In genomic region chr20:54745780-54746179, GRCh38 we compare ENCODE assay signal across 3 cellular contexts.
A peak's percentile ranks its signal among the peaks of the same experiment; 100 is the strongest.
TF ChIP-seq lines count a peak whose summit lies in the region.

No MANE protein-coding gene starts in this region.

TF ChIP-seq in HepG2, 621 proteins besides CTCF, POLR2A, EP300 and RAD21 (continues in another document):
- TF ChIP-seq E2F1 (CRISPR knock-in tag; IDR thresholded peaks at IDR 0.05) (no peak), ZNF639 (CRISPR knock-in tag; conservative IDR thresholded peaks at IDR 0.05) (no peak), ZNF160 (CRISPR knock-in tag; IDR thresholded peaks at IDR 0.05) (no peak), ARNT (IDR thresholded peaks at IDR 0.05) (no peak), HDAC2 (CRISPR knock-in tag; IDR thresholded peaks at IDR 0.05) (no peak), NFE2L2 (IDR thresholded peaks at IDR 0.05; ENCODE audit: low read length) (peak; percentile 83), MXD1 (CRISPR knock-in tag; IDR thresholded peaks at IDR 0.05) (no peak), ZNF326 (CRISPR knock-in tag; IDR thresholded peaks at IDR 0.05; ENCODE audit: borderline replicate concordance) (no peak), ZNF121 (CRISPR knock-in tag; IDR thresholded peaks at IDR 0.05) (no peak), SP1 (IDR thresholded peaks at IDR 0.05) (no peak), SP1 (CRISPR knock-in tag; IDR thresholded peaks at IDR 0.05) (no peak), MAFK (conservative IDR thresholded peaks at IDR 0.05 in 1 of 2, IDR thresholded peaks at IDR 0.05 in 1 of 2; ENCODE audit: low read length in 2 of 2) (peak; percentile 62 to 79)

TF ChIP-seq in IMR-90, 13 proteins besides CTCF, POLR2A, EP300 and RAD21:
- TF ChIP-seq NFE2L2 (IDR thresholded peaks at IDR 0.05; ENCODE audit: low read depth, low read length) (peak; percentile 74), MAZ (IDR thresholded peaks at IDR 0.05; ENCODE audit: borderline replicate concordance, low read depth, low read length) (no peak)

TF ChIP-seq in H1, 55 proteins besides CTCF, POLR2A, EP300 and RAD21:
- peak; percentile 58 for TF ChIP-seq BACH1 (IDR thresholded peaks at IDR 0.05; ENCODE audit: low read length)
- peak; percentile 23; the same call in 1 of the 2 replicates for TF ChIP-seq MAFK (IDR thresholded peaks at IDR 0.05; ENCODE audit: low read depth, low read length)
- no peak for TF ChIP-seq SIRT6 (IDR thresholded peaks at IDR 0.05; ENCODE audit: low read length)
TF ChIP-seq in H1: peak in this region for 2.
